Comparison of ENCODE assay signal across 25 cellular contexts in the genomic region with DNA sequence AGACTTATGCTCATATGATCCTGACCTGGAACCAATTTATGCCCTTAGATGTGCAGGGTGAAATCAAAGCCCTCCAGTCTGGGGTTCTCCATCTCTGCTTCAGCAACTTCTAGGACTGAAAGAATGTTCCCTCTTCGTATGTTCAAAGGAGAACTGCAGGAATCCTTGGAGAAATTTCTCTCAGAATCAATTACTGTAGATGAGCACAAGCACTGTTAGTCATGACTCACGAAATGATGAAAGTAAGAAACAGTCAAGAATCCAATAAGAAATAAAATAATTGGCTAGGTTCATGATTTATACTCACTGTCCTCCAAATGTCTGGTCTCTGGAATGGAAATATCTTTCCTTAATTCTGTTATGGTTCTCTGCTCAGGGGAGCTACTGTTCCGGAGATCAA.
"Had no signal": no experiment of that assay in that cellular context is flagged by ENCODE, and none has a peak within 500 bp of the region (broad histone marks: within the 10 kb centered on the region; RNA-seq: fewer than 3 reads in every experiment).

No MANE protein-coding gene starts in this region.

- H3K36me3 Mint-ChIP-seq: activated naive CD4-positive, alpha-beta T cell treated with anti-CD3 and anti-CD28 coated beads, Interleukin-2, amount 50 U/mL, for 24 hours had no signal

- H3K4me3 ChIP-seq: ascending aorta, MG63 had no signal

- DNase-seq: activated CD4-positive, alpha-beta memory T cell treated with anti-CD3 and anti-CD28 coated beads, Interleukin-2, amount 10 ng/mL, durations not matched to agents 7 days and 5 days; activated CD4-positive, alpha-beta T cell treated with anti-CD3 and anti-CD28 coated beads for 36 hours; activated CD4-positive, alpha-beta T cell treated with anti-CD3 and anti-CD28 coated beads, Interleukin-2, amount 50 U/mL, for 1 hour; activated gamma-delta T cell treated with Interleukin-2 at 50 U/mL for 16 hours; activated T-cell treated with anti-CD3 and anti-CD28 coated beads for 4 hours; activated T-cell treated with anti-CD3 and anti-CD28 coated beads, Interleukin-2, amount 50 U/mL, for 48 hours; amniotic stem cell; MG63; MV-4-11; NCI-H1092 treated with DMSO at 0.1 percent for 48 hours; NCI-H1436; NCI-H1694 treated with DMSO at 0.1 percent for 48 hours; NCI-H2029 treated with DMSO at 0.1 percent for 48 hours; NCI-H345; NCI-H510A; NCI-H526 treated with DMSO at 0.1 percent for 48 hours; NCI-H82; SIG-M5; T-helper 1 cell; WERI-Rb-1 had no signal

- H3K9me3 ChIP-seq: ascending aorta, MG63 had no signal

- H3K27me3 ChIP-seq: ascending aorta, MG63 had no signal

- H3K27me3 Mint-ChIP-seq: activated CD4-positive, alpha-beta memory T cell treated with anti-CD3 and anti-CD28 coated beads, Interleukin-2, amount 10 ng/mL, durations not matched to agents 7 days and 5 days; activated CD4-positive, alpha-beta T cell treated with anti-CD3 and anti-CD28 coated beads for 36 hours; activated naive CD4-positive, alpha-beta T cell treated with anti-CD3 and anti-CD28 coated beads, Interleukin-2, amount 50 U/mL, for 24 hours; activated T-helper 17 cell treated with anti-CD3 and anti-CD28 coated beads, Interleukin-2, amount 50 U/mL, for 72 hours; brain; central memory CD8-positive, alpha-beta T cell had no signal

- H3K36me3 ChIP-seq: ascending aorta, MG63, WERI-Rb-1 had no signal

- H3K27ac ChIP-seq: ascending aorta, WERI-Rb-1 had no signal

- H3K27ac Mint-ChIP-seq: activated CD4-positive, alpha-beta memory T cell treated with anti-CD3 and anti-CD28 coated beads, Interleukin-2, amount 10 ng/mL, durations not matched to agents 7 days and 5 days; activated CD4-positive, alpha-beta T cell treated with anti-CD3 and anti-CD28 coated beads for 36 hours; activated naive CD4-positive, alpha-beta T cell treated with anti-CD3 and anti-CD28 coated beads, Interleukin-2, amount 50 U/mL, for 24 hours; activated T-helper 17 cell treated with anti-CD3 and anti-CD28 coated beads, Interleukin-2, amount 50 U/mL, for 72 hours; brain had no signal

- H3K9me3 Mint-ChIP-seq: activated naive CD4-positive, alpha-beta T cell treated with anti-CD3 and anti-CD28 coated beads, Interleukin-2, amount 50 U/mL, for 24 hours had no signal

- H3K4me1 Mint-ChIP-seq: activated CD4-positive, alpha-beta memory T cell treated with anti-CD3 and anti-CD28 coated beads, Interleukin-2, amount 10 ng/mL, durations not matched to agents 7 days and 5 days; activated CD4-positive, alpha-beta T cell treated with anti-CD3 and anti-CD28 coated beads for 36 hours; activated naive CD4-positive, alpha-beta T cell treated with anti-CD3 and anti-CD28 coated beads, Interleukin-2, amount 50 U/mL, for 24 hours; activated T-helper 17 cell treated with anti-CD3 and anti-CD28 coated beads, Interleukin-2, amount 50 U/mL, for 72 hours; brain; central memory CD8-positive, alpha-beta T cell had no signal

- H3K4me3 Mint-ChIP-seq: activated CD4-positive, alpha-beta memory T cell treated with anti-CD3 and anti-CD28 coated beads, Interleukin-2, amount 10 ng/mL, durations not matched to agents 7 days and 5 days; activated CD4-positive, alpha-beta T cell treated with anti-CD3 and anti-CD28 coated beads for 36 hours; activated naive CD4-positive, alpha-beta T cell treated with anti-CD3 and anti-CD28 coated beads, Interleukin-2, amount 50 U/mL, for 24 hours; activated T-helper 17 cell treated with anti-CD3 and anti-CD28 coated beads, Interleukin-2, amount 50 U/mL, for 72 hours; brain; central memory CD8-positive, alpha-beta T cell had no signal
